ENCODE assay signal across 7 cellular contexts in genomic region chr19:12793290-12794195, GRCh38. TPM values are rescaled to one million over a fixed set of nuclear protein-coding genes. Genes with fewer than 3 reads are reported as not detected.
DNase-seq lines count a peak whose midpoint lies in the region; ATAC-seq and TF ChIP-seq lines count a peak whose summit lies in the region.

No MANE protein-coding gene starts in this region.

- DNase-seq in NCI-H226 (peak; percentile 85), cerebellum (ENCODE audit: low spot score) (peak; percentile 98), kidney glomerular epithelial cell (lab: John Stamatoyannopoulos, UW) (peak; percentile 88)
- peak; percentile 86 to 87 for DNase-seq in activated CD4-positive, alpha-beta T cell treated with anti-CD3 and anti-CD28 coated beads for 24 hours (ENCODE audit: low read depth in 2 of 2)
- DNase-seq in stimulated activated CD4-positive, alpha-beta T cell treated with anti-CD3 and anti-CD28 coated beads, Interleukin-15, amount 100 ng/mL, for 48 hours (ENCODE audit: low read depth in 2 of 2), result peak; percentile 86 to 87

- TF ChIP-seq POLR2A in GM15510 (IDR thresholded peaks at IDR 0.05; ENCODE audit: borderline replicate concordance, extremely low read depth, insufficient read length), result peak; percentile 81

- ATAC-seq in HG03108 (IDR thresholded peaks at IDR 0.05; ENCODE audit: unreplicated experiment), result peak; percentile 19

RNA-seq across cellular contexts. Expression of gene JUNB, which starts 2.3 kb away (rescaled TPM):
- total RNA-seq in cerebellum, result 9.0 TPM

RNA-seq across cellular contexts. Expression of gene PRDX2, which starts 8.1 kb away (rescaled TPM):
- 150 TPM for total RNA-seq in cerebellum

RNA-seq across cellular contexts. Expression of gene THSD8, which starts 8.3 kb away (rescaled TPM):
- total RNA-seq in cerebellum, result not detected

RNA-seq across cellular contexts. Expression of gene RNASEH2A, which starts 12.8 kb away (rescaled TPM):
- 13.6 TPM for total RNA-seq in cerebellum

RNA-seq across cellular contexts. Expression of gene HOOK2, which starts 18.2 kb away (rescaled TPM):
- 21.7 TPM for total RNA-seq in cerebellum

Comparison
In these comparisons a context has a peak if more than half of its experiments do, and no peak if none do; other contexts are left out.
1. Peak in every context shown above with its lines: DNase-seq and ATAC-seq.